Comparison of ENCODE assay signal across 8 cellular contexts in the genomic region with DNA sequence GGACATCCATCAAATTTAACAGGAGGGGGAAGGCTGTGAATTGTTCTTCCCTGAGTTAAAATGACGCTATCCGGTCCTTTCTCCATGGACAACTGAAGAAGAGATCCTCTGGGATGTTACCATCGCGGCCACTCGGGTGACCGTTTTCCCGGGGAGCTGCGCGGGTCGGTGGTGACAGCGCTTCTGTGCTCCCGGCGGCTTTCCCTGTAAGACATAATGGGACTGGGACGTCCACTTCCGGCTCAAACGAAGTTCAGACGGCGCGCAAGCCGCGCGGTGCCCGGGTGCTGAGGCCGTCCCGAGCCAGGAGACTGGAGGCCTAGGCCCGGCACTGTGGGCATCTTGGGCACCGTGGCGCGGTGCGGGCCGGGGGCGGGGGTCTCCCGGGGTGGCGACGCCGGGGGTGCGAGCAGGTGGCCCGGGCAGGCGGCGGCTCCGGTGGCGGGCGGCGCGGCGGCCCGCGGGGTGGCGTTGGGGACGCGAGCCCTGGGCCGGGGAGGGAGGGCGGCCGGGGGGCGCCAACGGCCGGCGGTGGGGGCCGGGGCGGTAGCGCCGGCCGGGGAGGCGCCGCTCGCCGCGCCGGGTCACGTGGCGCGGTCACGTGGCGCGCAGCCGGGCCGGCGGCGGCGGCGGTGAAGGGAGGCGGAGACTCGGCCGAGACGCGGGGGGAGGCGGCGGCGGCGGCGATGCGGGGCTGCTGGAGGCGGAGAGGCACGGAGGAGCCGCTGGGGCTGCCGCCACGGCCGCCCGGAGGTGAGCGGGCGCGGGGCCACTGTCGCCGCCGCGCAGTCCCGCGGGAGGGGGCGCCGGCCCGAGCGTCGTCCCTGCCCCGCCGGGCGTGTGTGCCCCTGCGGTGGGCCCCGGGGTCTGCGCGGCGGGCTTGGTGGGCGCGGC.
DNase-seq lines count a peak whose midpoint lies in the region; ATAC-seq and TF ChIP-seq lines count a peak whose summit lies in the region.

No MANE protein-coding gene starts in this region.

- TF ChIP-seq CTCF in dorsolateral prefrontal cortex (IDR thresholded peaks at IDR 0.05 in 54 of 56, conservative IDR thresholded peaks at IDR 0.05 in 2 of 56; ENCODE audit: low read depth in 1 of 56, partially characterized antibody in 56 of 56) (peak in 9 of 56 donors; percentile 0 to 23 (median 14)), lower leg skin (IDR thresholded peaks at IDR 0.05) (no peak)

- peak overlapping the region; percentile 69 to 97 (median 91) for H3K27ac ChIP-seq in dorsolateral prefrontal cortex

- H3K27me3 ChIP-seq in dorsolateral prefrontal cortex, result no peaks in the 10 kb centered on the region

- H3K4me3 ChIP-seq in dorsolateral prefrontal cortex (peak overlapping the region; percentile 61 to 91 (median 79)), lower leg skin (ENCODE audit: low read depth, poor library complexity, severe bottlenecking) (peak overlapping the region; percentile 55)

- TF ChIP-seq POLR2A in lower leg skin (IDR thresholded peaks at IDR 0.05), result no peak

- WGBS in lower leg skin, 2 donors, result 0% methylated on average over 15 to 41 of the region's 123 CpGs

- DNase-seq in A172 (ENCODE audit: low spot score) (peak; percentile 56), NCI-H460 (ENCODE audit: extremely low read depth, low read depth) (peak; percentile 43), dorsolateral prefrontal cortex (peak; percentile 57 to 86 (median 68)), lower leg skin (ENCODE audit: low spot score in 2 of 2) (peak; percentile 42 to 93)
- peak; percentile 72 for DNase-seq in activated CD4-positive, alpha-beta T cell treated with anti-CD3 and anti-CD28 coated beads, Interleukin-2, amount 50 U/mL, for 1 hour
- peak; percentile 40 to 61 (median 52) for DNase-seq in stimulated activated CD4-positive, alpha-beta T cell treated with anti-CD3 and anti-CD28 coated beads, TNF-alpha, amount 100 ng/mL, for 1 hour (ENCODE audit: low read depth in 3 of 3, low spot score in 1 of 3)

- intact Hi-C loops in dorsolateral prefrontal cortex (cut with DNase I), result loop anchor here (2.0 to 10.0 kb wide), 5 partner anchors 53 to 416 kb away; no protein-coding TSS in a partner anchor
- intact Hi-C loops in lower leg skin (cut with DNase I; ENCODE audit: low total_unique reads), result no loop called here

- ATAC-seq in GM18511 (IDR thresholded peaks at IDR 0.05; ENCODE audit: unreplicated experiment), result peak; percentile 80
- peak; percentile 85 for ATAC-seq in HG03045 (IDR thresholded peaks at IDR 0.05; ENCODE audit: unreplicated experiment)

Comparison
In these comparisons a context has a peak if more than half of its experiments do, and no peak if none do; other contexts are left out.
1. Peak in every context shown above with its lines: DNase-seq, ATAC-seq, H3K4me3 ChIP-seq and H3K27ac ChIP-seq.